ENCODE assay signal across 1 cellular context in genomic region chr6:65955034-65955433, GRCh38.
TF ChIP-seq lines count a peak whose summit lies in the region.

No MANE protein-coding gene starts in this region.

TF ChIP-seq in GM12878, 131 proteins besides CTCF, POLR2A, EP300 and RAD21:
- TF ChIP-seq PRDM15 (CRISPR knock-in tag; IDR thresholded peaks at IDR 0.05) = no peak
- no peak for TF ChIP-seq CBX5 (IDR thresholded peaks at IDR 0.05; ENCODE audit: low read depth)
- TF ChIP-seq CUX1 (IDR thresholded peaks at IDR 0.05; ENCODE audit: insufficient replicate concordance, low read depth, low read length) = no peak
- no peak for TF ChIP-seq RFX5 (IDR thresholded peaks at IDR 0.05; ENCODE audit: low read depth, low read length)
- TF ChIP-seq HDAC2 (IDR thresholded peaks at IDR 0.05) = no peak
- no peak for TF ChIP-seq DPF2 (IDR thresholded peaks at IDR 0.05)
- no peak for TF ChIP-seq CREM (IDR thresholded peaks at IDR 0.05; ENCODE audit: low read depth)
- TF ChIP-seq KDM1A (IDR thresholded peaks at IDR 0.05; ENCODE audit: borderline replicate concordance) = no peak
- no peak for TF ChIP-seq BCLAF1 (IDR thresholded peaks at IDR 0.05)
- TF ChIP-seq FOXK2 (IDR thresholded peaks at IDR 0.05) = no peak
- no peak for TF ChIP-seq EZH2 (IDR thresholded peaks at IDR 0.05; ENCODE audit: borderline replicate concordance, control insufficient read depth, low read depth, low read length)
- TF ChIP-seq MEF2A (IDR thresholded peaks at IDR 0.05; ENCODE audit: insufficient read depth, low read depth, low read length) = no peak
- TF ChIP-seq ZNF622 (IDR thresholded peaks at IDR 0.05) = no peak
- TF ChIP-seq WRNIP1 (IDR thresholded peaks at IDR 0.05; ENCODE audit: borderline replicate concordance, low read depth, low read length) = no peak
- no peak for TF ChIP-seq SRF (IDR thresholded peaks at IDR 0.05; ENCODE audit: low read depth in 2 of 2, low read length in 2 of 2)
- TF ChIP-seq GABPA (IDR thresholded peaks at IDR 0.05; ENCODE audit: low read depth) = no peak
- no peak for TF ChIP-seq ESRRA (IDR thresholded peaks at IDR 0.05; ENCODE audit: low read length)
- no peak for TF ChIP-seq KAT2A (conservative IDR thresholded peaks at IDR 0.05; ENCODE audit: control insufficient read depth, low read depth, low read length)
- no peak for TF ChIP-seq MTA2 (IDR thresholded peaks at IDR 0.05; ENCODE audit: low read depth)
